In the genomic region with DNA sequence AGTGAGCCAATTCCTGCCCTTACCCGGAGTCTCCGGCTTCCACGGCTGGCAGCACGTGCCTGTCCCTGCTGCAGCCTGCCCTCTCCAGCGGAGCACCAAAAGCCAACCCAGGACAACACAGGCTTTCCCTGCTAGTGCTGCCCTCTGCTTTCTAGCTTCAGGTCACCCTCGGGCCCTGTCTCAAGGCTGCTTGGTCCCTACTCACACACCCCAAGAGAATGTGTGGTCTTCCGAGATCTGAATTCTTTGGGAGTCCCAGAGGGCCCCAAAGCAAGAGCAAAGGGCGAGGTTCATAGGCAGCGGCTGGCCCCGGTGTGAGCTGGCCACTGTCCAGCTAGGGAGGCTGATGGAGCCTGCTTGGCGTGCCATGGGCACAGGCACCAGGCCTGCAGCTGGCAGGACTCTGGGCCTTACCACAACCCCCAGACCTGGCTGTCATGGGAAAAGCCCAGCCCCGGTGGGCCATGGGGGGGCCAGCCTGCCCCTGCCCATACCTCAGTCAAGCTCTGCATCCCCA, we compare ENCODE assay signal across 1 cellular context.
TF ChIP-seq lines count a peak whose summit lies in the region.

No MANE protein-coding gene starts in this region.

TF ChIP-seq in HepG2, 621 proteins besides CTCF, POLR2A, EP300 and RAD21 (continued from another document and continues in another):
- TF ChIP-seq ZNF142 (CRISPR knock-in tag; IDR thresholded peaks at IDR 0.05) (0 out of 2 replicates have a peak, but pooled peaks have one; percentile 63), KLF15 (CRISPR knock-in tag; IDR thresholded peaks at IDR 0.05; ENCODE audit: borderline replicate concordance) (no peak), ZNF292 (CRISPR knock-in tag; IDR thresholded peaks at IDR 0.05; ENCODE audit: borderline replicate concordance, low read depth) (peak; percentile 56; the same call in 1 of the 2 replicates), ZNF326 (CRISPR knock-in tag; IDR thresholded peaks at IDR 0.05; ENCODE audit: borderline replicate concordance) (no peak), AGO1 (IDR thresholded peaks at IDR 0.05; ENCODE audit: low read depth, low read length, poor library complexity, severe bottlenecking) (no peak), YEATS4 (CRISPR knock-in tag; IDR thresholded peaks at IDR 0.05; ENCODE audit: borderline replicate concordance) (no peak), ZNF333 (CRISPR knock-in tag; IDR thresholded peaks at IDR 0.05; ENCODE audit: borderline replicate concordance) (no peak), ZBTB4 (CRISPR knock-in tag; IDR thresholded peaks at IDR 0.05; ENCODE audit: borderline replicate concordance) (0 out of 2 replicates have a peak, but pooled peaks have one; percentile 25), PATZ1 (CRISPR knock-in tag; IDR thresholded peaks at IDR 0.05) (0 out of 2 replicates have a peak, but pooled peaks have one; percentile 18), HNF4A (CRISPR knock-in tag; IDR thresholded peaks at IDR 0.05) (peak; percentile 80), ZNF205 (CRISPR knock-in tag; IDR thresholded peaks at IDR 0.05) (no peak), ZSCAN25 (CRISPR knock-in tag; IDR thresholded peaks at IDR 0.05) (no peak), TEAD3 (CRISPR knock-in tag; optimal IDR thresholded peaks at IDR 0.05; ENCODE audit: borderline replicate concordance) (peak; percentile 63), NFIC (IDR thresholded peaks at IDR 0.05; ENCODE audit: low read length) (no peak), ZNF547 (CRISPR knock-in tag; IDR thresholded peaks at IDR 0.05) (0 out of 2 replicates have a peak, but pooled peaks have one; percentile 45), LCORL (IDR thresholded peaks at IDR 0.05) (no peak), LCORL (CRISPR knock-in tag; IDR thresholded peaks at IDR 0.05) (peak; percentile 67; the same call in 1 of the 2 replicates), RBFOX2 (IDR thresholded peaks at IDR 0.05; ENCODE audit: low read depth, low read length) (0 out of 2 replicates have a peak, but pooled peaks have one; percentile 16), THRA (CRISPR knock-in tag; IDR thresholded peaks at IDR 0.05; ENCODE audit: borderline replicate concordance) (no peak; the same call in 1 of the 2 replicates), HOXA5 (CRISPR knock-in tag; IDR thresholded peaks at IDR 0.05) (no peak), RARG (CRISPR knock-in tag; IDR thresholded peaks at IDR 0.05; ENCODE audit: low read depth) (no peak), ZNF10 (CRISPR knock-in tag; IDR thresholded peaks at IDR 0.05; ENCODE audit: borderline replicate concordance, low read depth) (no peak), NONO (IDR thresholded peaks at IDR 0.05) (no peak), NONO (CRISPR knock-in tag; conservative IDR thresholded peaks at IDR 0.05) (no peak), ZNF768 (CRISPR knock-in tag; IDR thresholded peaks at IDR 0.05) (peak; percentile 42; the same call in 1 of the 2 replicates), KDM3A (CRISPR knock-in tag; IDR thresholded peaks at IDR 0.05; ENCODE audit: low read depth) (0 out of 2 replicates have a peak, but pooled peaks have one; percentile 49), ZNF274 (CRISPR knock-in tag; IDR thresholded peaks at IDR 0.05) (peak; percentile 62; the same call in 1 of the 2 replicates), ZNF839 (CRISPR knock-in tag; IDR thresholded peaks at IDR 0.05; ENCODE audit: borderline replicate concordance) (no peak)
- TF ChIP-seq, protein P1, sequence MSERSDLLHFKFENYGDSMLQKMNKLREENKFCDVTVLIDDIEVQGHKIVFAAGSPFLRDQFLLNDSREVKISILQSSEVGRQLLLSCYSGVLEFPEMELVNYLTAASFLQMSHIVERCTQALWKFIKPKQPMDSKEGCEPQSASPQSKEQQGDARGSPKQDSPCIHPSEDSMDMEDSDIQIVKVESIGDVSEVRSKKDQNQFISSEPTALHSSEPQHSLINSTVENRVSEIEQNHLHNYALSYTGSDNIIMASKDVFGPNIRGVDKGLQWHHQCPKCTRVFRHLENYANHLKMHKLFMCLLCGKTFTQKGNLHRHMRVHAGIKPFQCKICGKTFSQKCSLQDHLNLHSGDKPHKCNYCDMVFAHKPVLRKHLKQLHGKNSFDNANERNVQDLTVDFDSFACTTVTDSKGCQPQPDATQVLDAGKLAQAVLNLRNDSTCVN (CRISPR knock-in tag; IDR thresholded peaks at IDR 0.05; ENCODE audit: borderline replicate concordance): no peak
- TF ChIP-seq, protein P2, sequence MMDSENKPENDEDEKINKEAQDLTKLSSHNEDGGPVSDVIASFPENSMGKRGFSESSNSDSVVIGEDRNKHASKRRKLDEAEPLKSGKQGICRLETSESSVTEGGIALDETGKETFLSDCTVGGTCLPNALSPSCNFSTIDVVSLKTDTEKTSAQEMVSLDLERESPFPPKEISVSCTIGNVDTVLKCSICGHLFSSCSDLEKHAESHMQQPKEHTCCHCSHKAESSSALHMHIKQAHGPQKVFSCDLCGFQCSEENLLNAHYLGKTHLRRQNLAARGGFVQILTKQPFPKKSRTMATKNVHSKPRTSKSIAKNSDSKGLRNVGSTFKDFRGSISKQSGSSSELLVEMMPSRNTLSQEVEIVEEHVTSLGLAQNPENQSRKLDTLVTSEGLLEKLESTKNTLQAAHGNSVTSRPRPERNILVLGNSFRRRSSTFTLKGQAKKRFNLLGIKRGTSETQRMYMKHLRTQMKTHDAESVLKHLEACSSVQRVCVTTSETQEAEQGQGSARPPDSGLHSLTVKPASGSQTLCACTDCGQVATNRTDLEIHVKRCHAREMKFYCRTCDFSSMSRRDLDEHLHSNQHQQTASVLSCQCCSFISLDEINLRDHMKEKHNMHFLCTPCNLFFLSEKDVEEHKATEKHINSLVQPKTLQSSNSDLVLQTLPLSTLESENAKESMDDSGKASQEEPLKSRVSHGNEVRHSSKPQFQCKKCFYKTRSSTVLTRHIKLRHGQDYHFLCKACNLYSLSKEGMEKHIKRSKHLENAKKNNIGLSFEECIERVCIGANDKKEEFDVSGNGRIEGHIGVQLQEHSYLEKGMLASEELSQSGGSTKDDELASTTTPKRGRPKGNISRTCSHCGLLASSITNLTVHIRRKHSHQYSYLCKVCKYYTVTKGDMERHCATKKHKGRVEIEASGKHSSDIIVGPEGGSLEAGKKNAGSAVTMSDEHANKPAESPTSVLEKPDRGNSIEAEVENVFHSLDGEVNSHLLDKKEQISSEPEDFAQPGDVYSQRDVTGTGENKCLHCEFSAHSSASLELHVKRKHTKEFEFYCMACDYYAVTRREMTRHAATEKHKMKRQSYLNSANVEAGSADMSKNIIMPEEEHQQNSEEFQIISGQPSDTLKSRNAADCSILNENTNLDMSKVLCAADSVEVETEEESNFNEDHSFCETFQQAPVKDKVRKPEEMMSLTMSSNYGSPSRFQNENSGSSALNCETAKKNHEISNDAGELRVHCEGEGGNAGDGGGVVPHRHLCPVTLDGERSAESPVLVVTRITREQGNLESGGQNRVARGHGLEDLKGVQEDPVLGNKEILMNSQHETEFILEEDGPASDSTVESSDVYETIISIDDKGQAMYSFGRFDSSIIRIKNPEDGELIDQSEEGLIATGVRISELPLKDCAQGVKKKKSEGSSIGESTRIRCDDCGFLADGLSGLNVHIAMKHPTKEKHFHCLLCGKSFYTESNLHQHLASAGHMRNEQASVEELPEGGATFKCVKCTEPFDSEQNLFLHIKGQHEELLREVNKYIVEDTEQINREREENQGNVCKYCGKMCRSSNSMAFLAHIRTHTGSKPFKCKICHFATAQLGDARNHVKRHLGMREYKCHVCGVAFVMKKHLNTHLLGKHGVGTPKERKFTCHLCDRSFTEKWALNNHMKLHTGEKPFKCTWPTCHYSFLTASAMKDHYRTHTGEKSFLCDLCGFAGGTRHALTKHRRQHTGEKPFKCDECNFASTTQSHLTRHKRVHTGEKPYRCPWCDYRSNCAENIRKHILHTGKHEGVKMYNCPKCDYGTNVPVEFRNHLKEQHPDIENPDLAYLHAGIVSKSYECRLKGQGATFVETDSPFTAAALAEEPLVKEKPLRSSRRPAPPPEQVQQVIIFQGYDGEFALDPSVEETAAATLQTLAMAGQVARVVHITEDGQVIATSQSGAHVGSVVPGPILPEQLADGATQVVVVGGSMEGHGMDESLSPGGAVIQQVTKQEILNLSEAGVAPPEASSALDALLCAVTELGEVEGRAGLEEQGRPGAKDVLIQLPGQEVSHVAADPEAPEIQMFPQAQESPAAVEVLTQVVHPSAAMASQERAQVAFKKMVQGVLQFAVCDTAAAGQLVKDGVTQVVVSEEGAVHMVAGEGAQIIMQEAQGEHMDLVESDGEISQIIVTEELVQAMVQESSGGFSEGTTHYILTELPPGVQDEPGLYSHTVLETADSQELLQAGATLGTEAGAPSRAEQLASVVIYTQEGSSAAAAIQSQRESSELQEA (CRISPR knock-in tag; IDR thresholded peaks at IDR 0.05; ENCODE audit: not compliant biosample characterization): peak; percentile 58
- TF ChIP-seq, protein P3, sequence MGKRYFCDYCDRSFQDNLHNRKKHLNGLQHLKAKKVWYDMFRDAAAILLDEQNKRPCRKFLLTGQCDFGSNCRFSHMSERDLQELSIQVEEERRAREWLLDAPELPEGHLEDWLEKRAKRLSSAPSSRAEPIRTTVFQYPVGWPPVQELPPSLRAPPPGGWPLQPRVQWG (CRISPR knock-in tag; IDR thresholded peaks at IDR 0.05; ENCODE audit: borderline replicate concordance, low read depth): no peak
